1 cellular context compared by ENCODE assay signal in genomic region chr1:244970661-244971523, GRCh38.
TF ChIP-seq lines count a peak whose summit lies in the region.

No MANE protein-coding gene starts in this region.

TF ChIP-seq in K562, 482 proteins besides CTCF, POLR2A, EP300 and RAD21 (continued from another document and continues in another):
- no peak for TF ChIP-seq CHD7 (IDR thresholded peaks at IDR 0.05; ENCODE audit: low read depth, low read length)
- TF ChIP-seq ZBTB12 (CRISPR knock-in tag; IDR thresholded peaks at IDR 0.05), result peak; percentile 98
- TF ChIP-seq MEF2D (tag; conservative IDR thresholded peaks at IDR 0.05; ENCODE audit: low read depth), result no peak
- TF ChIP-seq CBX2 (IDR thresholded peaks at IDR 0.05; ENCODE audit: insufficient read depth, low read length, poor library complexity, severe bottlenecking), result no peak
- TF ChIP-seq LEF1 (IDR thresholded peaks at IDR 0.05), result peak; percentile 31; the same call in 1 of the 2 replicates
- no peak for TF ChIP-seq ZNF408 (CRISPR knock-in tag; IDR thresholded peaks at IDR 0.05; ENCODE audit: low read depth)
- no peak for TF ChIP-seq CLOCK (CRISPR knock-in tag; IDR thresholded peaks at IDR 0.05; ENCODE audit: borderline replicate concordance)
- TF ChIP-seq E2F6 (IDR thresholded peaks at IDR 0.05; ENCODE audit: borderline replicate concordance in 1 of 2, extremely low read depth in 1 of 2, insufficient read depth in 1 of 2, insufficient read length in 1 of 2, low read depth in 1 of 2, low read length in 1 of 2, poor library complexity in 1 of 2, severe bottlenecking in 1 of 2), result peak; percentile 47 to 82
- TF ChIP-seq EHMT2 (IDR thresholded peaks at IDR 0.05), result no peak
- peak; percentile 98 for TF ChIP-seq EP400 (IDR thresholded peaks at IDR 0.05)
- peak; percentile 79 for TF ChIP-seq TOE1 (IDR thresholded peaks at IDR 0.05; ENCODE audit: borderline replicate concordance)
- TF ChIP-seq TOE1 (CRISPR knock-in tag; IDR thresholded peaks at IDR 0.05; ENCODE audit: borderline replicate concordance, low read depth), result no peak
- TF ChIP-seq GABPA (tag; conservative IDR thresholded peaks at IDR 0.05; ENCODE audit: low read depth), result peak; percentile 52; the same call in 1 of the 2 replicates
- TF ChIP-seq SMC3 (conservative IDR thresholded peaks at IDR 0.05; ENCODE audit: insufficient read depth, low read depth, low read length), result peak; percentile 39; the same call in 1 of the 2 replicates
- no peak for TF ChIP-seq E2F1 (CRISPR knock-in tag; IDR thresholded peaks at IDR 0.05)
- no peak for TF ChIP-seq NR0B1 (IDR thresholded peaks at IDR 0.05; ENCODE audit: partially characterized antibody)
- 0 out of 2 replicates have a peak, but pooled peaks have one; percentile 32 for TF ChIP-seq SREBF2 (CRISPR knock-in tag; IDR thresholded peaks at IDR 0.05)
- 0 out of 2 replicates have a peak, but pooled peaks have one; percentile 32 for TF ChIP-seq ZKSCAN8 (CRISPR knock-in tag; IDR thresholded peaks at IDR 0.05)
- TF ChIP-seq NONO (IDR thresholded peaks at IDR 0.05; ENCODE audit: low read depth in 2 of 2, low read length in 1 of 2), result peak; percentile 87 to 93
- TF ChIP-seq JUNB (CRISPR knock-in tag; conservative IDR thresholded peaks at IDR 0.05), result no peak
- TF ChIP-seq ELK3 (CRISPR knock-in tag; IDR thresholded peaks at IDR 0.05), result no peak
- TF ChIP-seq MITF (IDR thresholded peaks at IDR 0.05), result no peak
- TF ChIP-seq IRF1 (CRISPR knock-in tag; IDR thresholded peaks at IDR 0.05; ENCODE audit: borderline replicate concordance), result peak; percentile 73; the same call in 1 of the 2 replicates
- TF ChIP-seq ZBTB11 (CRISPR knock-in tag; IDR thresholded peaks at IDR 0.05), result peak in 1 of 3 experiments; percentile 83; a peak in 2 of 6 replicates
- no peak for TF ChIP-seq TEAD2 (tag; IDR thresholded peaks at IDR 0.05)
